ENCODE assay signal across 1 cellular context in genomic region chr22:29342577-29343312, GRCh38.
A peak's percentile ranks its signal among the peaks of the same experiment; 100 is the strongest.
TF ChIP-seq lines count a peak whose summit lies in the region.

No MANE protein-coding gene starts in this region.

TF ChIP-seq in HepG2, 621 proteins besides CTCF, POLR2A, EP300 and RAD21 (continued from another document):
- peak; percentile 56; the same call in 1 of the 2 replicates for TF ChIP-seq SAP130 (CRISPR knock-in tag; IDR thresholded peaks at IDR 0.05; ENCODE audit: low read depth)
- TF ChIP-seq ZBTB33 (CRISPR knock-in tag; IDR thresholded peaks at IDR 0.05): 0 out of 2 replicates have a peak, but pooled peaks have one; percentile 30
- TF ChIP-seq ATF5 (CRISPR knock-in tag; IDR thresholded peaks at IDR 0.05; ENCODE audit: low read depth): no peak
- 0 out of 2 replicates have a peak, but pooled peaks have one; percentile 31 for TF ChIP-seq ZNF484 (CRISPR knock-in tag; IDR thresholded peaks at IDR 0.05; ENCODE audit: borderline replicate concordance, low read depth)
TF ChIP-seq in HepG2: peak in this region for 15.
